Comparison of ENCODE assay signal across 8 cellular contexts in the genomic region with DNA sequence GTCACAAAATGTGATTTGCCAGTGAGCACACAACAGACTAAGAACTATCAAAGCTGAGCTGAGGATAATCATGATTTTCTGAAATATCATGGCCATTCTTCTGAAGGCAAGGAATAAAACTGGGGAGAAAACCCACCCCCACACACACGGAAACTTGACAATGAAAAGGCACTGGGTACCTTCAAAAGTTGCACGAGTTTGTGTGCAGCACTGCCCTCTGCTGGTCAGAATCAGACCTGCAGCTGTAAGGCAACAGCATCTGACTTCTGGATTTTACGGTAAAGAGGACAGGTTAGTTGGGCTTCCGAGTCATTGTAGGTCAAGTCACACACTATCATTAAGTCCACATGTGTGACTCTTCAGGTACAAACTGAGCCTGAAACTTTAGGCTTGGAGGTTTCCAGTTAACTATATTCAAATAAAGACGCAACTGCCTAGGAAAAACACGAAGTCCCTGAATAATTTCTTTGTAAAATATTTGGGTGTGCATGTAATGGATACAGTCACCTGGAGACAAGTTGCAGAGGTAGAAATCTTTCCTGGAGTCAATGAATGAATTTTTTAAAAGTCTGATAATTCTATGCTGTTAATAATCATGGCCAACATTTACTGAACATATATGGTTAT.
DNase-seq lines count a peak whose midpoint lies in the region; ATAC-seq and TF ChIP-seq lines count a peak whose summit lies in the region.

No MANE protein-coding gene starts in this region.

- H3K9me3 Mint-ChIP-seq in Calu3 (ENCODE audit: low read depth, unreplicated experiment) = no peaks in the 10 kb centered on the region
- no peaks in the 10 kb centered on the region for H3K9me3 Mint-ChIP-seq in activated T-helper 2 cell treated with anti-CD3 and anti-CD28 coated beads, Interferon-gamma antibody, Interleukin-2, Interleukin-4, amounts not matched to agents 10 μg/mL and 5 μg/mL and 100 μg/mL, durations not matched to agents 14 hours and 24 hours and 36 hours

- H3K36me3 Mint-ChIP-seq in Calu3 (ENCODE audit: insufficient read depth, unreplicated experiment) = no peaks in the 10 kb centered on the region
- no peaks in the 10 kb centered on the region for H3K36me3 Mint-ChIP-seq in activated T-helper 2 cell treated with anti-CD3 and anti-CD28 coated beads, Interferon-gamma antibody, Interleukin-2, Interleukin-4, amounts not matched to agents 10 μg/mL and 5 μg/mL and 100 μg/mL, durations not matched to agents 14 hours and 24 hours and 36 hours (ENCODE audit: low read depth)

- H3K4me1 Mint-ChIP-seq in Calu3 (ENCODE audit: low read depth, unreplicated experiment) = no peaks in the 10 kb centered on the region
- peaks cover 3% of the 10 kb centered on the region for H3K4me1 Mint-ChIP-seq in activated T-helper 2 cell treated with anti-CD3 and anti-CD28 coated beads, Interferon-gamma antibody, Interleukin-2, Interleukin-4, amounts not matched to agents 10 μg/mL and 5 μg/mL and 100 μg/mL, durations not matched to agents 14 hours and 24 hours and 36 hours (ENCODE audit: low read depth)

- TF ChIP-seq CTCF in Calu3 (IDR thresholded peaks at IDR 0.05; ENCODE audit: unreplicated experiment) (peak; percentile 97), thoracic aorta (IDR thresholded peaks at IDR 0.05) (peak; percentile 88)

- peak; percentile 83 for DNase-seq in Calu3
- DNase-seq in RPMI8226 = peak; percentile 80
- peak; percentile 58 for DNase-seq in activated T-helper 2 cell treated with anti-CD3 and anti-CD28 coated beads, Interferon-gamma antibody, Interleukin-2, Interleukin-4, amounts not matched to agents 10 μg/mL and 5 μg/mL and 100 μg/mL, durations not matched to agents 14 hours and 24 hours and 36 hours (ENCODE audit: low spot score)
- DNase-seq in foreskin melanocyte = peak; percentile 41
- peak; percentile 39 for DNase-seq in occipital lobe (lab: John Stamatoyannopoulos, UW)
- DNase-seq in thoracic aorta (ENCODE audit: low spot score) = no peak

- intact Hi-C loops in Calu3 (cut with micrococcal nuclease; ENCODE audit: unreplicated experiment) = loop anchor here (1.0 to 2.0 kb wide), 4 partner anchors 155 to 837 kb away; no protein-coding TSS in a partner anchor
- intact Hi-C loops in activated T-helper 2 cell treated with anti-CD3 and anti-CD28 coated beads, Interferon-gamma antibody, Interleukin-2, Interleukin-4, amounts not matched to agents 10 μg/mL and 5 μg/mL and 100 μg/mL, durations not matched to agents 14 hours and 24 hours and 36 hours (cut with micrococcal nuclease) = loop anchor here (1.0 to 10.0 kb wide), 4 partner anchors 134 to 723 kb away; partner anchors contain the start of gene MTX3

- CTCF ChIA-PET in Calu3 (lab: Charles Lee) = interaction anchor here (0.6 to 1.8 kb wide), 5 partner anchors 15 to 833 kb away, joined by 3 to 7 read pairs (median 3); no protein-coding TSS in a partner anchor

- no peak overlapping the region for H3K4me3 Mint-ChIP-seq in Calu3 (ENCODE audit: low read depth, unreplicated experiment)
- no peak overlapping the region for H3K4me3 Mint-ChIP-seq in activated T-helper 2 cell treated with anti-CD3 and anti-CD28 coated beads, Interferon-gamma antibody, Interleukin-2, Interleukin-4, amounts not matched to agents 10 μg/mL and 5 μg/mL and 100 μg/mL, durations not matched to agents 14 hours and 24 hours and 36 hours (ENCODE audit: low read depth)

- H3K27me3 ChIP-seq in thoracic aorta (replicated peaks; ENCODE audit: insufficient read depth) = no peaks in the 10 kb centered on the region

- no peaks in the 10 kb centered on the region for H3K9me3 ChIP-seq in thoracic aorta

- BruUV-seq in Calu3 (replicated peaks; lab: Mats Ljungman, UMichigan) = no TSS peak

- H3K27ac ChIP-seq in thoracic aorta = no peak overlapping the region

- H3K27ac Mint-ChIP-seq in Calu3 (ENCODE audit: unreplicated experiment) = no peak overlapping the region
- no peak overlapping the region for H3K27ac Mint-ChIP-seq in activated T-helper 2 cell treated with anti-CD3 and anti-CD28 coated beads, Interferon-gamma antibody, Interleukin-2, Interleukin-4, amounts not matched to agents 10 μg/mL and 5 μg/mL and 100 μg/mL, durations not matched to agents 14 hours and 24 hours and 36 hours

- H3K36me3 ChIP-seq in thoracic aorta = no peaks in the 10 kb centered on the region

- no peaks in the 10 kb centered on the region for H3K27me3 Mint-ChIP-seq in Calu3 (ENCODE audit: unreplicated experiment)
- peaks cover 25% of the 10 kb centered on the region for H3K27me3 Mint-ChIP-seq in activated T-helper 2 cell treated with anti-CD3 and anti-CD28 coated beads, Interferon-gamma antibody, Interleukin-2, Interleukin-4, amounts not matched to agents 10 μg/mL and 5 μg/mL and 100 μg/mL, durations not matched to agents 14 hours and 24 hours and 36 hours (ENCODE audit: low read depth)

- ATAC-seq in HG03159 (IDR thresholded peaks at IDR 0.05; ENCODE audit: unreplicated experiment) (peak; percentile 61), thoracic aorta (ENCODE audit: insufficient number of reproducible peaks, low FRiP score, low read depth) (no peak), HG02870 (IDR thresholded peaks at IDR 0.05; ENCODE audit: unreplicated experiment) (no peak)

- no peaks in the 10 kb centered on the region for H3K4me1 ChIP-seq in thoracic aorta (ENCODE audit: control insufficient read depth in 1 of 2, low read depth in 2 of 2)

- H3K4me3 ChIP-seq in thoracic aorta = no peak overlapping the region
